ENCODE assay signal across 8 cellular contexts in genomic region chr3:129942296-129942695, GRCh38. TPM values are rescaled to one million over a fixed set of nuclear protein-coding genes. Genes with fewer than 3 reads are reported as not detected.
A peak's percentile ranks its signal among the peaks of the same experiment; 100 is the strongest.
DNase-seq lines count a peak whose midpoint lies in the region; ATAC-seq and TF ChIP-seq lines count a peak whose summit lies in the region.

No MANE protein-coding gene starts in this region.

- DNase-seq in GDM1 (lab: John Stamatoyannopoulos, UW): peak; percentile 68
- DNase-seq in NCI-H460 (ENCODE audit: extremely low read depth, low read depth): peak; percentile 47
- peak in 2 of 3 experiments; percentile 2 to 10 for DNase-seq in activated CD8-positive, alpha-beta memory T cell treated with anti-CD3 and anti-CD28 coated beads for 48 hours (ENCODE audit: low read depth in 2 of 3, low spot score in 2 of 3)
- DNase-seq in fibroblast of lung (ENCODE audit: low read depth in 2 of 2): peak; percentile 41 to 55
- peak in 3 of 9 donors; percentile 14 to 18 (median 17) for DNase-seq in naive thymus-derived CD4-positive, alpha-beta T cell
- DNase-seq in upper lobe of right lung: peak; percentile 72

- peaks cover 0 to 4% (median 0%) of the 10 kb centered on the region in 11 donors for H3K9me3 Mint-ChIP-seq in naive thymus-derived CD4-positive, alpha-beta T cell

- no peak overlapping the region for H2AFZ ChIP-seq in fibroblast of lung (ENCODE audit: low read length)

- H3K27ac ChIP-seq in fibroblast of lung (ENCODE audit: insufficient read depth, low read length) (no peak overlapping the region), upper lobe of right lung (no peak overlapping the region)
- H3K27ac ChIP-seq in naive thymus-derived CD4-positive, alpha-beta T cell (ENCODE audit: low read depth, low read length): no peak overlapping the region

- H3K9me3 ChIP-seq in fibroblast of lung (ENCODE audit: control insufficient read depth, insufficient read depth, low read depth, low read length) (no peaks in the 10 kb centered on the region), upper lobe of right lung (no peaks in the 10 kb centered on the region)
- H3K9me3 ChIP-seq in naive thymus-derived CD4-positive, alpha-beta T cell (ENCODE audit: control insufficient read depth in 2 of 3, low read length in 3 of 3): peaks cover 0 to 5% (median 0%) of the 10 kb centered on the region in 3 experiments

- CTCF ChIA-PET in naive thymus-derived CD4-positive, alpha-beta T cell (lab: Charles Lee): interaction anchor here (0.6 to 1.0 kb wide), 3 partner anchors 18 to 452 kb away, joined by 3 read pairs; no protein-coding TSS in a partner anchor

- H3K79me2 ChIP-seq in fibroblast of lung (ENCODE audit: control insufficient read depth, insufficient read depth, low read length): no peaks in the 10 kb centered on the region

- H3K4me3 ChIP-seq in fibroblast of lung (replicated peaks in 1 of 4; ENCODE audit: control extremely low read depth in 1 of 4, insufficient read depth in 1 of 4, low read depth in 3 of 4, low read length in 4 of 4): no peak overlapping the region
- H3K4me3 ChIP-seq in naive thymus-derived CD4-positive, alpha-beta T cell (ENCODE audit: low read length): no peak overlapping the region
- no peak overlapping the region for H3K4me3 ChIP-seq in upper lobe of right lung

- H3K4me1 Mint-ChIP-seq in naive thymus-derived CD4-positive, alpha-beta T cell: peaks cover 0 to 3% (median 0%) of the 10 kb centered on the region in 7 donors

- H3K27ac Mint-ChIP-seq in naive thymus-derived CD4-positive, alpha-beta T cell: peak overlapping the region in 1 of 9 donors; percentile 43

- H3K27me3 ChIP-seq in fibroblast of lung (ENCODE audit: control insufficient read depth, insufficient read depth, low read length): peaks cover 2% of the 10 kb centered on the region
- no peaks in the 10 kb centered on the region for H3K27me3 ChIP-seq in naive thymus-derived CD4-positive, alpha-beta T cell (ENCODE audit: control insufficient read depth in 2 of 2, insufficient read depth in 2 of 2, low read length in 2 of 2)
- H3K27me3 ChIP-seq in upper lobe of right lung: no peaks in the 10 kb centered on the region

- H3K4me3 Mint-ChIP-seq in naive thymus-derived CD4-positive, alpha-beta T cell: no peak overlapping the region

- H3K36me3 ChIP-seq in fibroblast of lung (ENCODE audit: control insufficient read depth, insufficient read depth, low read length): no peaks in the 10 kb centered on the region
- no peaks in the 10 kb centered on the region for H3K36me3 ChIP-seq in naive thymus-derived CD4-positive, alpha-beta T cell (ENCODE audit: control insufficient read depth in 2 of 3, insufficient read depth in 3 of 3, low read length in 3 of 3)
- no peaks in the 10 kb centered on the region for H3K36me3 ChIP-seq in upper lobe of right lung

- H3K27me3 Mint-ChIP-seq in naive thymus-derived CD4-positive, alpha-beta T cell: peaks cover 0 to 15% (median 4%) of the 10 kb centered on the region in 5 donors

- H3K9ac ChIP-seq in fibroblast of lung (ENCODE audit: insufficient read depth, low read length): no peak overlapping the region

- intact Hi-C loops in naive thymus-derived CD4-positive, alpha-beta T cell (cut with micrococcal nuclease): loop anchor here (2.0 to 10.0 kb wide), 3 partner anchors 61 to 165 kb away; no protein-coding TSS in a partner anchor
- intact Hi-C loops in upper lobe of right lung (cut with DNase I): loop anchor here (10.0 kb wide), 1 partner anchor 153 kb away; no protein-coding TSS in a partner anchor

- POLR2A ChIA-PET in naive thymus-derived CD4-positive, alpha-beta T cell (lab: Charles Lee): no interaction called here

- peaks cover 0 to 4% (median 0%) of the 10 kb centered on the region in 5 donors for H3K36me3 Mint-ChIP-seq in naive thymus-derived CD4-positive, alpha-beta T cell

- H4K20me1 ChIP-seq in fibroblast of lung (ENCODE audit: control insufficient read depth, extremely low read depth, insufficient read depth, low read length): no peaks in the 10 kb centered on the region

- H3K4me1 ChIP-seq in fibroblast of lung (ENCODE audit: control insufficient read depth, extremely low read depth, insufficient read depth, low read length) (no peaks in the 10 kb centered on the region), upper lobe of right lung (no peaks in the 10 kb centered on the region)
- H3K4me1 ChIP-seq in naive thymus-derived CD4-positive, alpha-beta T cell (ENCODE audit: control insufficient read depth in 2 of 2, insufficient read depth in 2 of 2, low read length in 2 of 2): no peaks in the 10 kb centered on the region

- ATAC-seq in HG02759 (IDR thresholded peaks at IDR 0.05; ENCODE audit: unreplicated experiment): peak; percentile 69
- ATAC-seq in naive thymus-derived CD4-positive, alpha-beta T cell: peak; percentile 78
- ATAC-seq in upper lobe of right lung: peak; percentile 94
- no peak for ATAC-seq in GM18520 (IDR thresholded peaks at IDR 0.05; ENCODE audit: unreplicated experiment)

- TF ChIP-seq CTCF in fibroblast of lung (conservative IDR thresholded peaks at IDR 0.05 in 1 of 2, IDR thresholded peaks at IDR 0.05 in 1 of 2; ENCODE audit: low read depth in 1 of 2, low read length in 2 of 2) (peak; percentile 81 to 87), upper lobe of right lung (IDR thresholded peaks at IDR 0.05) (peak; percentile 77)

- H3K4me2 ChIP-seq in fibroblast of lung (ENCODE audit: extremely low read depth, insufficient read depth, low read length): no peak overlapping the region

RNA-seq across cellular contexts. Expression of gene TRH, which starts 32.2 kb away (rescaled TPM):
- total RNA-seq in NCI-H460 (2014; rRNA removed; shearing (Covaris generic)): not detected in 2 replicates
- polyA plus RNA-seq in NCI-H460 (2014; cell fraction: nucleus; rRNA removed): not detected in 2 replicates
- total RNA-seq in fibroblast of lung (not detected in 2 replicates), upper lobe of right lung (not detected)
- polyA plus RNA-seq in fibroblast of lung: not detected in 2 replicates
- polyA plus RNA-seq in fibroblast of lung (2012): not detected in 2 replicates
- not detected in 2 replicates for polyA minus RNA-seq in fibroblast of lung (ENCODE audit: low replicate concordance)
- total RNA-seq in naive thymus-derived CD4-positive, alpha-beta T cell: not detected
- polyA plus RNA-seq in naive thymus-derived CD4-positive, alpha-beta T cell: not detected

RNA-seq across cellular contexts. Expression of gene TMCC1, which starts 48.8 kb away (rescaled TPM):
- 8.0 and 9.7 TPM in 2 replicates for total RNA-seq in NCI-H460 (2014; rRNA removed; shearing (Covaris generic))
- 4.0 and 5.9 TPM in 2 replicates for polyA plus RNA-seq in NCI-H460 (2014; cell fraction: nucleus; rRNA removed)
- total RNA-seq in fibroblast of lung: 14.6 and 16.8 TPM in 2 replicates
- polyA plus RNA-seq in fibroblast of lung: 12.7 and 16.2 TPM in 2 replicates
- polyA plus RNA-seq in fibroblast of lung (2012): 7.1 and 12.2 TPM in 2 replicates
- polyA minus RNA-seq in fibroblast of lung (ENCODE audit: low replicate concordance): 7.0 and 16.1 TPM in 2 replicates
- total RNA-seq in naive thymus-derived CD4-positive, alpha-beta T cell: 10 to 100 TPM; 20.5 to 39.4 (median 36.5) TPM
- polyA plus RNA-seq in naive thymus-derived CD4-positive, alpha-beta T cell: 1 to 10 TPM; 2.6 to 6.5 TPM
- 42.3 TPM for total RNA-seq in upper lobe of right lung
